ENCODE assay signal across 8 cellular contexts in the genomic region with DNA sequence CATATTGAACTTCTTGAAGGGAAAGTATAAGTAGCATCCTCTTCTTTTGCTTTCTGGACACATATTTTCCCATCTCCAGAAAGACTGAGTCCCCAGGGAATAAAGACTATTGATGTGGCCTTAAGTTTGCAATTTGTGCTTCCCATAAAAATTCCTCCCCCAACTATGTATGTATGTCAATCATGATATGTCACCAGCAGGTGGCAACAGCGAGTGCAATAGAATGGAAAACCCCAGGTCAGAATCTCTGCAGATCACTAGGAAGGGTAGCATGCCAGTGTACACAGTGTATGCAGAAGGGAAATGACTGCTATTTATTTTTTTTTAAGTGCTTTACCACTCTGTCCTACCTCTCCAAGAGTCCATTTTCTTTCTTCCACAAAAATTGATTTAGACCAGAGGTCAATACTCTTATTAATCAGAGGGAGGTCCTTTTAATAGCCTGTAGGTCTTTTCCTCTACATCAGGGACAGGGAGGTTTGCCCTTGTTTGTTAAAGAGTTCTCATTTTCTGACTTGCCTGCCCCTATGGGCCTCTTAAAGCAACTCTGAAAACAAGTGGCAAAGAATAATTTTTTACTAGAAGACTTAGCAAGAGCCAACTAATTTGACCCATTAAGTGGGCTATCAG.
DNase-seq lines count a peak whose midpoint lies in the region; TF ChIP-seq lines count a peak whose summit lies in the region.

No MANE protein-coding gene starts in this region.

- no peak overlapping the region for H3K4ac ChIP-seq in H9 (ENCODE audit: low read depth, low read length)

- no peak overlapping the region for H2AK5ac ChIP-seq in H9 (ENCODE audit: insufficient read length, low read length)

- peak; percentile 62 for DNase-seq in activated naive CD4-positive, alpha-beta T cell treated with anti-CD3 and anti-CD28 coated beads for 36 hours
- no peak for DNase-seq in activated naive CD4-positive, alpha-beta T cell treated with anti-CD3 and anti-CD28 coated beads, Interleukin-2, amount 50 U/mL, for 16 hours
- DNase-seq in H9 = peak; percentile 46
- DNase-seq in Peyer's patch = peak; percentile 33 to 85 (median 52)
- peak; percentile 72 to 79 for DNase-seq in cardiac fibroblast (ENCODE audit: low read depth in 2 of 2)
- peak; percentile 23 for DNase-seq in kidney epithelial cell (ENCODE audit: low read depth)
- DNase-seq in stimulated activated CD4-positive, alpha-beta T cell treated with anti-CD3 and anti-CD28 coated beads, Interleukin-4, amount 100 ng/mL, for 1 hour = peak; percentile 7

- H3K18ac ChIP-seq in H9 (ENCODE audit: insufficient read length, low read depth, low read length) = no peak overlapping the region

- no peaks in the 10 kb centered on the region for H3K79me2 ChIP-seq in H9 (ENCODE audit: insufficient read depth, low read length)
- no peaks in the 10 kb centered on the region for H3K79me2 ChIP-seq in KMS-11 (ENCODE audit: insufficient read depth, low read depth)

- no peak overlapping the region for H2BK120ac ChIP-seq in H9 (ENCODE audit: low read depth, low read length, poor library complexity, severe bottlenecking)

- no peaks in the 10 kb centered on the region for H3K9me3 Mint-ChIP-seq in activated naive CD4-positive, alpha-beta T cell treated with anti-CD3 and anti-CD28 coated beads for 36 hours
- H3K9me3 Mint-ChIP-seq in H9 = no peaks in the 10 kb centered on the region

- H4K8ac ChIP-seq in H9 (replicated peaks; ENCODE audit: insufficient read length, low read depth, low read length) = no peak overlapping the region

- TF ChIP-seq CTCF in H9 (conservative IDR thresholded peaks at IDR 0.05) = peak; percentile 79
- TF ChIP-seq CTCF in KMS-11 (conservative IDR thresholded peaks at IDR 0.05; ENCODE audit: low read depth, low read length) = peak; percentile 65
- TF ChIP-seq CTCF in Peyer's patch (IDR thresholded peaks at IDR 0.05) = peak in 4 of 6 experiments; percentile 53 to 75 (median 70)
- peak; percentile 67 for TF ChIP-seq CTCF in cardiac fibroblast (IDR thresholded peaks at IDR 0.05; ENCODE audit: low read depth, low read length)
- peak; percentile 67 for TF ChIP-seq CTCF in kidney epithelial cell (IDR thresholded peaks at IDR 0.05; ENCODE audit: insufficient read depth, low read length, poor library complexity, severe bottlenecking)

- H3K36me3 ChIP-seq in KMS-11 (ENCODE audit: insufficient read depth) (no peaks in the 10 kb centered on the region), Peyer's patch (no peaks in the 10 kb centered on the region), kidney epithelial cell (ENCODE audit: control insufficient read depth, insufficient read depth, low read length) (no peaks in the 10 kb centered on the region)

- TF ChIP-seq POLR2A in Peyer's patch (IDR thresholded peaks at IDR 0.05) = no peak

- H3K27me3 ChIP-seq in H9 (ENCODE audit: insufficient read depth, low read length) = no peaks in the 10 kb centered on the region
- no peaks in the 10 kb centered on the region for H3K27me3 ChIP-seq in KMS-11 (ENCODE audit: insufficient read depth, low read depth)
- no peaks in the 10 kb centered on the region for H3K27me3 ChIP-seq in Peyer's patch
- no peaks in the 10 kb centered on the region for H3K27me3 ChIP-seq in kidney epithelial cell (ENCODE audit: control insufficient read depth, insufficient read depth, low read length)

- H3K4me1 ChIP-seq in H9 (ENCODE audit: insufficient read depth, low read length) (no peaks in the 10 kb centered on the region), KMS-11 (ENCODE audit: low read depth, poor library complexity, severe bottlenecking) (no peaks in the 10 kb centered on the region), Peyer's patch (no peaks in the 10 kb centered on the region)

- CTCF ChIA-PET in activated naive CD4-positive, alpha-beta T cell treated with anti-CD3 and anti-CD28 coated beads for 36 hours (lab: Charles Lee) = interaction anchor here (0.6 kb wide), 1 partner anchor 1100 kb away, joined by 3 read pairs; no protein-coding TSS in a partner anchor

- no peak overlapping the region for H3K23ac ChIP-seq in H9 (ENCODE audit: insufficient read length, low read depth, low read length)

- no peaks in the 10 kb centered on the region for H3K27me3 Mint-ChIP-seq in activated naive CD4-positive, alpha-beta T cell treated with anti-CD3 and anti-CD28 coated beads for 36 hours (ENCODE audit: low read depth)
- no peaks in the 10 kb centered on the region for H3K27me3 Mint-ChIP-seq in H9 (ENCODE audit: low read depth)

- H3K4me3 ChIP-seq in KMS-11 (IDR thresholded peaks at IDR 0.05; ENCODE audit: insufficient read depth, low read depth, low read length) (no peak overlapping the region), Peyer's patch (no peak overlapping the region), cardiac fibroblast (replicated peaks in 1 of 2; ENCODE audit: low read depth in 2 of 2, low read length in 2 of 2) (no peak overlapping the region), kidney epithelial cell (ENCODE audit: low read depth, low read length) (no peak overlapping the region)

- no peak overlapping the region for H3K4me2 ChIP-seq in H9 (ENCODE audit: insufficient read depth, insufficient read length, low read length)
- H3K4me2 ChIP-seq in KMS-11 = no peak overlapping the region

- H3K9me3 ChIP-seq in H9 (ENCODE audit: control insufficient read depth, low read depth, low read length) (no peaks in the 10 kb centered on the region), Peyer's patch (no peaks in the 10 kb centered on the region)

- no peak overlapping the region for H3K4me3 Mint-ChIP-seq in activated naive CD4-positive, alpha-beta T cell treated with anti-CD3 and anti-CD28 coated beads for 36 hours
- H3K4me3 Mint-ChIP-seq in H9 = no peak overlapping the region

- no peak overlapping the region for H3K56ac ChIP-seq in H9 (ENCODE audit: insufficient read length, low read depth, low read length)

- H3K4me1 Mint-ChIP-seq in activated naive CD4-positive, alpha-beta T cell treated with anti-CD3 and anti-CD28 coated beads for 36 hours (ENCODE audit: low read depth) = no peaks in the 10 kb centered on the region
- peaks cover 8 to 9% of the 10 kb centered on the region in 2 experiments; a peak in 3 of 4 replicates for H3K4me1 Mint-ChIP-seq in H9

- WGBS in H9 (ENCODE audit: extremely low coverage, insufficient read length, low lambda C conversion rate) = no CpG with 5 or more reads among the region's 1 CpG

- H2BK15ac ChIP-seq in H9 (ENCODE audit: low read depth, low read length) = no peak overlapping the region

- no peak overlapping the region for H4K5ac ChIP-seq in H9 (ENCODE audit: insufficient read length, low read depth, low read length)

- H3K14ac ChIP-seq in H9 (ENCODE audit: insufficient read depth, low read length) = no peak overlapping the region

- no peak overlapping the region for H2BK12ac ChIP-seq in H9 (ENCODE audit: insufficient read length, low read depth, low read length)

- no peak overlapping the region for H2BK20ac ChIP-seq in H9 (ENCODE audit: low read depth, low read length, poor library complexity, severe bottlenecking)

- H2AFZ ChIP-seq in H9 (ENCODE audit: low read length) = no peak overlapping the region
- H2AFZ ChIP-seq in KMS-11 (ENCODE audit: low read depth) = no peak overlapping the region

- intact Hi-C loops in activated naive CD4-positive, alpha-beta T cell treated with anti-CD3 and anti-CD28 coated beads for 36 hours (cut with micrococcal nuclease) = loop anchor here (2.0 to 5.0 kb wide), 5 partner anchors 266 to 1030 kb away; no protein-coding TSS in a partner anchor

- H3K36me3 Mint-ChIP-seq in activated naive CD4-positive, alpha-beta T cell treated with anti-CD3 and anti-CD28 coated beads for 36 hours (ENCODE audit: low read depth) = no peaks in the 10 kb centered on the region
- H3K36me3 Mint-ChIP-seq in H9 (ENCODE audit: insufficient read depth in 1 of 3, low read depth in 3 of 3) = no peaks in the 10 kb centered on the region

- H2BK5ac ChIP-seq in H9 (ENCODE audit: insufficient read length, low read length) = no peak overlapping the region

- H3T11ph ChIP-seq in H9 (ENCODE audit: low read length) = no peak overlapping the region

- H3K79me1 ChIP-seq in H9 (ENCODE audit: insufficient read depth, low read depth, low read length, poor library complexity, severe bottlenecking) = no peaks in the 10 kb centered on the region

- no peak overlapping the region for H4K91ac ChIP-seq in H9 (ENCODE audit: insufficient read length, low read depth, low read length)

- H3K27ac ChIP-seq in H9 (ENCODE audit: insufficient read length, low read depth, low read length) (no peak overlapping the region), KMS-11 (no peak overlapping the region), Peyer's patch (no peak overlapping the region)

- no peak overlapping the region for H3K27ac Mint-ChIP-seq in activated naive CD4-positive, alpha-beta T cell treated with anti-CD3 and anti-CD28 coated beads for 36 hours
- H3K27ac Mint-ChIP-seq in H9 = no peak overlapping the region; a peak in 1 of 7 replicates

- H3K23me2 ChIP-seq in H9 (ENCODE audit: insufficient read length, low read depth, low read length, poor library complexity, severe bottlenecking) = no peaks in the 10 kb centered on the region

- H4K20me1 ChIP-seq in H9 (ENCODE audit: control insufficient read depth, insufficient read depth, insufficient read length) (no peaks in the 10 kb centered on the region), KMS-11 (ENCODE audit: insufficient read depth) (no peaks in the 10 kb centered on the region)

- H3K9ac ChIP-seq in H9 (ENCODE audit: extremely low read depth, insufficient read length, low read length) = no peak overlapping the region
- no peak overlapping the region for H3K9ac ChIP-seq in KMS-11
